ENCODE assay signal across 27 cellular contexts in the genomic region with DNA sequence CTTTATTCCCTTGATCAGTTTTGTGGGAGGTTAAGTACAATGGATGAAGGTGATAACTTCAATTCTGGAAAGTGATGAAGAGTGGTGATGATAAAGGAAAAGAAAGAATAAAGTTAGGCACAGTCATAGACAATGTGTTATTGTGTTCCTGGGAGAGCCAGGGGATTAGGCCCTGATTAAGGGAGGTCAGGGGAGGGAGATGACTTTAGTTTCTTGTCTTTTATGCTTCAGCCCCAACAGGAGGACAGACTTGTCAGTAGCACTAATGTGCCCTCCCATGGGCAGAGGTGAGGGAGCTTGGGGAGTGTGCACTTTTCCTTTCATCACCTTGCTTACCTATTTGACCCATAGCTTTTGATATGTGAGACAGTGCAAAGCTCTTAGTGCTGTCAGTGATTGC.
"Had no signal": no experiment of that assay in that cellular context is flagged by ENCODE, and none has a peak within 500 bp of the region (broad histone marks: within the 10 kb centered on the region; RNA-seq: fewer than 3 reads in every experiment).

No MANE protein-coding gene starts in this region.

- H3K36me3 ChIP-seq: ovary, right lobe of liver, stomach, thyroid gland, tibial nerve, vagina had no signal

- H2AFZ ChIP-seq: parathyroid adenoma had no signal

- H3K36me3 Mint-ChIP-seq: natural killer cell; stimulated activated naive B cell treated with anti-CD40 and anti-IgM and Interleukin-4, amounts not matched to agents 10 μg/mL and 1 μg/mL and 100 μg/mL, for 72 hours had no signal

- H3K9me3 ChIP-seq: ovary, psoas muscle, right lobe of liver, sigmoid colon, stomach, thoracic aorta, thyroid gland, tibial nerve, upper lobe of left lung, vagina had no signal

- H3K27ac Mint-ChIP-seq: naive thymus-derived CD4-positive, alpha-beta T cell; natural killer cell; progenitor cell of endocrine pancreas; stimulated activated naive B cell treated with anti-CD40 and anti-IgM and Interleukin-4, amounts not matched to agents 10 μg/mL and 1 μg/mL and 100 μg/mL, for 72 hours; stimulated activated naive CD8-positive, alpha-beta T cell treated with anti-CD3 and anti-CD28 coated beads, Interleukin-15, Interleukin-2, amounts not matched to agents 100 ng/mL and 50 ng/mL, for 24 hours had no signal

- H3K9ac ChIP-seq: parathyroid adenoma had no signal

- H3K4me1 Mint-ChIP-seq: naive thymus-derived CD4-positive, alpha-beta T cell; natural killer cell; stimulated activated naive B cell treated with anti-CD40 and anti-IgM and Interleukin-4, amounts not matched to agents 10 μg/mL and 1 μg/mL and 100 μg/mL, for 72 hours had no signal

- H3K4me3 ChIP-seq: ovary, psoas muscle, right lobe of liver, sigmoid colon, stomach, thoracic aorta, thyroid gland, tibial nerve, upper lobe of left lung, vagina had no signal

- H3K27ac ChIP-seq: ovary, parathyroid adenoma, psoas muscle, right lobe of liver, sigmoid colon, stomach, thoracic aorta, thyroid gland, tibial nerve, upper lobe of left lung, vagina had no signal

- H3K9me3 Mint-ChIP-seq: naive thymus-derived CD4-positive, alpha-beta T cell; natural killer cell; nephron; stimulated activated naive B cell treated with anti-CD40 and anti-IgM and Interleukin-4, amounts not matched to agents 10 μg/mL and 1 μg/mL and 100 μg/mL, for 72 hours; stimulated activated naive CD8-positive, alpha-beta T cell treated with anti-CD3 and anti-CD28 coated beads, Interleukin-15, Interleukin-2, amounts not matched to agents 100 ng/mL and 50 ng/mL, for 24 hours had no signal

- H3K4me3 Mint-ChIP-seq: naive thymus-derived CD4-positive, alpha-beta T cell; natural killer cell; nephron; stimulated activated naive B cell treated with anti-CD40 and anti-IgM and Interleukin-4, amounts not matched to agents 10 μg/mL and 1 μg/mL and 100 μg/mL, for 72 hours; stimulated activated naive CD8-positive, alpha-beta T cell treated with anti-CD3 and anti-CD28 coated beads, Interleukin-15, Interleukin-2, amounts not matched to agents 100 ng/mL and 50 ng/mL, for 24 hours had no signal

- H3K27me3 ChIP-seq: ovary, right lobe of liver, sigmoid colon, stomach, thyroid gland, tibial nerve, upper lobe of left lung, vagina had no signal

- H3K4me1 ChIP-seq: parathyroid adenoma, psoas muscle, right lobe of liver, sigmoid colon, stomach, thyroid gland, tibial nerve, upper lobe of left lung, vagina had no signal

- ATAC-seq: naive thymus-derived CD4-positive, alpha-beta T cell; natural killer cell; psoas muscle; right cardiac atrium; right lobe of liver; stimulated activated naive B cell treated with anti-CD40 and anti-IgM and Interleukin-4, amounts not matched to agents 10 μg/mL and 1 μg/mL and 100 μg/mL, for 72 hours had no signal

- DNase-seq: naive thymus-derived CD4-positive, alpha-beta T cell; natural killer cell; occipital lobe; ovary; posterior cingulate gyrus; psoas muscle; right cardiac atrium; right lobe of liver; sigmoid colon; small intestine; stimulated activated CD4-positive, alpha-beta T cell treated with anti-CD3 and anti-CD28 coated beads, Interleukin-15, amount 100 ng/mL, for 24 hours; stimulated activated CD4-positive, alpha-beta T cell treated with anti-CD3 and anti-CD28 coated beads, Interleukin-2, amount 100 ng/mL, for 24 hours; stimulated activated CD4-positive, alpha-beta T cell treated with anti-CD3 and anti-CD28 coated beads, Interleukin-2, amount 100 ng/mL, for 48 hours; stimulated activated CD4-positive, alpha-beta T cell treated with anti-CD3 and anti-CD28 coated beads, Interleukin-4, amount 100 ng/mL, for 24 hours; stimulated activated naive B cell treated with anti-CD40 and anti-IgM and Interleukin-4, amounts not matched to agents 10 μg/mL and 1 μg/mL and 100 μg/mL, for 72 hours; stimulated activated naive CD4-positive, alpha-beta T cell treated with Interleukin-2 at 50 U/mL for 16 hours; stomach; thyroid gland; trophoblast cell; upper lobe of left lung had no signal

- H3K27me3 Mint-ChIP-seq: progenitor cell of endocrine pancreas; stimulated activated naive B cell treated with anti-CD40 and anti-IgM and Interleukin-4, amounts not matched to agents 10 μg/mL and 1 μg/mL and 100 μg/mL, for 72 hours; stimulated activated naive CD8-positive, alpha-beta T cell treated with anti-CD3 and anti-CD28 coated beads, Interleukin-15, Interleukin-2, amounts not matched to agents 100 ng/mL and 50 ng/mL, for 24 hours had no signal
